17 cellular contexts compared by ENCODE assay signal in the genomic region with DNA sequence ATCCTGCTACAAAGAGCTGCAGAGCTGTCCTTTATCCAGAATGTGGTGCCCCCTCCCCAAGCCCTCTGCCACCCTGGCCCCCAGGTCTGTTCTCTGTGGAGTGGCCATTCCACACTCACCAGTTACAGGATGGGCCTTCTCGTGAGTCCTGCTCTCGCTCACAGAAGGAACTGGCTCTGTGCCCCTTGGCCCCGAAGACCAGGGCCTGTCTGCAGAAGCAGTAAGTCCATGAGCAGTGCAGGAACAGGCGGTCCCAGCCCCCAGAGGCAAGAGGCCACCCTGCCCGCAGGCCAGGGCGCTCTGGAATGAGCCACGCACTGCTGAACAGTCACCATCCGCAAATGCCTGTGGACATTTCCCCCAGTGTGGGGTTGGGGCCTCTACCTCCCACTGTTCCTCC.
DNase-seq lines count a peak whose midpoint lies in the region; ATAC-seq and TF ChIP-seq lines count a peak whose summit lies in the region.
"Had no signal": no experiment of that assay in that cellular context is flagged by ENCODE, and none has a peak within 500 bp of the region (broad histone marks: within the 10 kb centered on the region; RNA-seq: fewer than 3 reads in every experiment).

No MANE protein-coding gene starts in this region.

- H2BK12ac ChIP-seq in neuronal stem cell (ENCODE audit: low read length): no peak overlapping the region

- H3K4me1 ChIP-seq in BLaER1 treated with 17β-estradiol and CSF1 and Interleukin-3, amounts not matched to agents 10 nM and 100 nM: peaks cover 29 to 80% (median 75%) of the 10 kb centered on the region in 10 experiments
- no peaks in the 10 kb centered on the region for H3K4me1 ChIP-seq in RWPE2 (ENCODE audit: insufficient read depth, poor library complexity, severe bottlenecking)
- peaks cover 15 to 19% of the 10 kb centered on the region in 2 donors for H3K4me1 ChIP-seq in neuronal stem cell (ENCODE audit: control insufficient read depth in 2 of 2, insufficient read depth in 1 of 2, low read depth in 1 of 2, low read length in 2 of 2)
- H3K4me1 ChIP-seq in thyroid gland: peaks cover 2 to 19% of the 10 kb centered on the region in 2 donors

- no peak overlapping the region; a peak in 1 of 20 replicates for H3K4me3 ChIP-seq in BLaER1 treated with 17β-estradiol and CSF1 and Interleukin-3, amounts not matched to agents 10 nM and 100 nM
- H3K4me3 ChIP-seq in RWPE2 (ENCODE audit: severe bottlenecking) (no peak overlapping the region), neuronal stem cell (ENCODE audit: low read length in 2 of 2) (no peak overlapping the region), thyroid gland (replicated peaks in 1 of 3) (no peak overlapping the region)

- no peak overlapping the region for H2BK120ac ChIP-seq in neuronal stem cell (ENCODE audit: low read depth, low read length)

- DNase-seq in RWPE2 (ENCODE audit: low spot score) (peak; percentile 30), neuronal stem cell (ENCODE audit: low spot score) (no peak), thyroid gland (peak; percentile 70 to 72), kidney glomerular epithelial cell (lab: John Stamatoyannopoulos, UW) (no peak), UCSD-AML1 (lab: John Stamatoyannopoulos, UW; ENCODE audit: unreplicated experiment) (no peak), hippocampal formation (lab: John Stamatoyannopoulos, UW) (no peak), SW480 (ENCODE audit: low spot score) (no peak)
- DNase-seq: 8988T; ACHN; CD4-positive, alpha-beta memory T cell; DMS153; DMS79 treated with DMSO at 0.1 percent for 48 hours; EL; GDM1 had no signal

- H4K91ac ChIP-seq in neuronal stem cell (ENCODE audit: low read depth, low read length, poor library complexity): no peak overlapping the region

- no peak overlapping the region for H2AFZ ChIP-seq in neuronal stem cell (ENCODE audit: low read length)

- no peak for TF ChIP-seq POLR2A in thyroid gland (IDR thresholded peaks at IDR 0.05)

- H2BK5ac ChIP-seq in neuronal stem cell (ENCODE audit: low read length): no peak overlapping the region

- H3K27ac ChIP-seq in BLaER1 treated with 17β-estradiol and CSF1 and Interleukin-3, amounts not matched to agents 10 nM and 100 nM: peak overlapping the region in 8 of 11 experiments; percentile 12 to 81 (median 69); a peak in 15 of 22 replicates
- no peak overlapping the region for H3K27ac ChIP-seq in RWPE2 (ENCODE audit: poor library complexity, severe bottlenecking)
- H3K27ac ChIP-seq in neuronal stem cell (replicated peaks; ENCODE audit: low read length): no peak overlapping the region
- H3K27ac ChIP-seq in thyroid gland: no peak overlapping the region
- H3K27ac ChIP-seq: C4-2B, HL-60 had no signal

- no peaks in the 10 kb centered on the region; a peak in 1 of 22 replicates for H3K27me3 ChIP-seq in BLaER1 treated with 17β-estradiol and CSF1 and Interleukin-3, amounts not matched to agents 10 nM and 100 nM
- no peaks in the 10 kb centered on the region for H3K27me3 ChIP-seq in RWPE2 (ENCODE audit: insufficient read depth, poor library complexity, severe bottlenecking)
- no peaks in the 10 kb centered on the region for H3K27me3 ChIP-seq in neuronal stem cell (ENCODE audit: control insufficient read depth in 3 of 3, insufficient read depth in 3 of 3, low read depth in 1 of 3, low read length in 3 of 3)
- H3K27me3 ChIP-seq in thyroid gland: no peaks in the 10 kb centered on the region

- no CpG with 5 or more reads among the region's 8 CpGs for WGBS in neuronal stem cell (ENCODE audit: extremely low coverage in 2 of 2, insufficient read length in 2 of 2, insufficient replicate concordance in 1 of 2), 2 donors
- 51 to 70% methylated on average over 3 to 8 of the region's 8 CpGs for WGBS in thyroid gland, 2 donors

- intact Hi-C loops in thyroid gland (cut with DNase I): no loop called here

- H3K4ac ChIP-seq in neuronal stem cell (ENCODE audit: low read length): no peak overlapping the region

- H4K20me1 ChIP-seq in BLaER1 treated with 17β-estradiol and CSF1 and Interleukin-3, amounts not matched to agents 10 nM and 100 nM: no peaks in the 10 kb centered on the region

- H3K36me3 ChIP-seq in BLaER1 treated with 17β-estradiol and CSF1 and Interleukin-3, amounts not matched to agents 10 nM and 100 nM: no peaks in the 10 kb centered on the region
- peaks cover 3% of the 10 kb centered on the region; the same call in 1 of the 2 replicates for H3K36me3 ChIP-seq in RWPE2 (ENCODE audit: low read depth)
- H3K36me3 ChIP-seq in neuronal stem cell (replicated peaks in 1 of 2; ENCODE audit: control insufficient read depth in 2 of 2, insufficient read depth in 2 of 2, low read length in 2 of 2): no peaks in the 10 kb centered on the region
- no peaks in the 10 kb centered on the region for H3K36me3 ChIP-seq in thyroid gland

- H3K9me3 ChIP-seq in BLaER1 treated with 17β-estradiol and CSF1 and Interleukin-3, amounts not matched to agents 10 nM and 100 nM (replicated peaks in 1 of 11): no peaks in the 10 kb centered on the region
- H3K9me3 ChIP-seq in RWPE2 (ENCODE audit: severe bottlenecking): no peaks in the 10 kb centered on the region
- H3K9me3 ChIP-seq in neuronal stem cell (replicated peaks in 1 of 2; ENCODE audit: control insufficient read depth in 2 of 2, insufficient read depth in 1 of 2, low read depth in 1 of 2, low read length in 2 of 2): no peaks in the 10 kb centered on the region
- no peaks in the 10 kb centered on the region for H3K9me3 ChIP-seq in thyroid gland

- no peaks in the 10 kb centered on the region for H3K79me1 ChIP-seq in neuronal stem cell (ENCODE audit: low read depth, low read length)

- H3K23ac ChIP-seq in neuronal stem cell (ENCODE audit: low read depth, low read length, poor library complexity): no peak overlapping the region

- TF ChIP-seq CTCF in RWPE2 (IDR thresholded peaks at IDR 0.05; ENCODE audit: poor library complexity, severe bottlenecking) (no peak), thyroid gland (IDR thresholded peaks at IDR 0.05) (no peak)

- ATAC-seq in RWPE2 (ENCODE audit: low read depth): no peak

- no peak overlapping the region for H3K14ac ChIP-seq in neuronal stem cell (ENCODE audit: low read length)

- no peak overlapping the region for H4K8ac ChIP-seq in neuronal stem cell (ENCODE audit: low read depth, low read length)

- peak overlapping the region; percentile 11 for H2BK15ac ChIP-seq in neuronal stem cell (ENCODE audit: low read length)

- H3K4me2 ChIP-seq in BLaER1 treated with 17β-estradiol and CSF1 and Interleukin-3, amounts not matched to agents 10 nM and 100 nM: peak overlapping the region; percentile 55 to 91 (median 87)
- no peak overlapping the region for H3K4me2 ChIP-seq in neuronal stem cell (ENCODE audit: insufficient read depth, low read length, poor library complexity, severe bottlenecking)

- H3K18ac ChIP-seq in neuronal stem cell (ENCODE audit: low read length): peak overlapping the region; percentile 70

- H2AK5ac ChIP-seq in neuronal stem cell (ENCODE audit: low read depth, low read length): peak overlapping the region; percentile 57

- H3K9ac ChIP-seq in BLaER1 treated with 17β-estradiol and CSF1 and Interleukin-3, amounts not matched to agents 10 nM and 100 nM: peak overlapping the region in 6 of 11 experiments; percentile 5 to 75 (median 74); a peak in 10 of 22 replicates
- H3K9ac ChIP-seq in neuronal stem cell (ENCODE audit: low read depth, low read length, poor library complexity): peak overlapping the region; percentile 30

Comparison
In these comparisons a context has a peak if more than half of its experiments do, and no peak if none do; other contexts are left out.
1. H3K27ac ChIP-seq: peak in BLaER1 treated with 17β-estradiol and CSF1 and Interleukin-3, amounts not matched to agents 10 nM and 100 nM (8 of 11); none in RWPE2 (single experiment), neuronal stem cell (single experiment) and thyroid gland (0 of 3).
2. DNase-seq: peak in RWPE2 (single experiment) and thyroid gland (2 of 2); none in neuronal stem cell (single experiment), kidney glomerular epithelial cell (single experiment), UCSD-AML1 (single experiment), hippocampal formation (0 of 2) and SW480 (single experiment).